Comparison of ENCODE assay signal across 9 cellular contexts in genomic region chr12:52278530-52278929, GRCh38. TPM values are rescaled to one million over a fixed set of nuclear protein-coding genes. Genes with fewer than 3 reads are reported as not detected.
DNase-seq lines count a peak whose midpoint lies in the region; ATAC-seq and TF ChIP-seq lines count a peak whose summit lies in the region.
"Had no signal": no experiment of that assay in that cellular context is flagged by ENCODE, and none has a peak within 500 bp of the region (broad histone marks: within the 10 kb centered on the region; RNA-seq: fewer than 3 reads in every experiment).

No MANE protein-coding gene starts in this region.

- H3K36me3 Mint-ChIP-seq in glutamatergic neuron (ENCODE audit: unreplicated experiment) = no peaks in the 10 kb centered on the region

- no peak for ATAC-seq in GM18907 (IDR thresholded peaks at IDR 0.05; ENCODE audit: unreplicated experiment)

- peaks cover 2% of the 10 kb centered on the region for H3K27me3 Mint-ChIP-seq in glutamatergic neuron (ENCODE audit: unreplicated experiment)

- no peaks in the 10 kb centered on the region for H3K4me1 Mint-ChIP-seq in glutamatergic neuron (ENCODE audit: low read depth, unreplicated experiment)

- no peaks in the 10 kb centered on the region for H3K27me3 ChIP-seq in SJCRH30

- H3K4me3 Mint-ChIP-seq in glutamatergic neuron (ENCODE audit: unreplicated experiment) = peak overlapping the region; percentile 80

- no peaks in the 10 kb centered on the region for H3K9me3 ChIP-seq in SJCRH30 (replicated peaks)

- H3K36me3 ChIP-seq in SJCRH30 = no peaks in the 10 kb centered on the region

- no peak for TF ChIP-seq CTCF in glutamatergic neuron (IDR thresholded peaks at IDR 0.05; ENCODE audit: partially characterized antibody, unreplicated experiment)

- H3K4me1 ChIP-seq in SJCRH30 = peaks cover 35% of the 10 kb centered on the region

- H3K27ac ChIP-seq in SJCRH30 = no peak overlapping the region

- DNase-seq in NCI-H146 treated with DMSO at 0.1 percent for 48 hours (lab: John Stamatoyannopoulos, UW; ENCODE audit: unreplicated experiment) (peak; percentile 45), NCI-H146 (lab: John Stamatoyannopoulos, UW) (no peak), SJCRH30 (no peak), glutamatergic neuron (no peak), skeletal muscle cell (ENCODE audit: low read depth) (no peak), GF-D8 (lab: John Stamatoyannopoulos, UW) (no peak), SW 1271 (lab: John Stamatoyannopoulos, UW) (no peak)

- H3K9me3 Mint-ChIP-seq in glutamatergic neuron (ENCODE audit: unreplicated experiment) = peaks cover 1% of the 10 kb centered on the region

- peak overlapping the region; percentile 45 for H3K27ac Mint-ChIP-seq in glutamatergic neuron (ENCODE audit: unreplicated experiment)

- H3K4me3 ChIP-seq in SJCRH30 (peak overlapping the region; percentile 32), skeletal muscle cell (ENCODE audit: low read depth, low read length) (peak overlapping the region; percentile 9)

RNA-seq across cellular contexts. Expression of gene KRT86, which starts 4.1 kb away (rescaled TPM):
- 0.25 and 0.30 TPM in 2 replicates for total RNA-seq in SJCRH30 (2014; rRNA removed; shearing (Covaris generic))
- not detected for total RNA-seq in glutamatergic neuron (ENCODE audit: unreplicated experiment)
- total RNA-seq: esophagus mucosa had no signal

RNA-seq across cellular contexts. Expression of gene KRT81, which starts 12.8 kb away (rescaled TPM):
- 0.06 TPM in 1 of 2 replicates, not detected in the other for total RNA-seq in SJCRH30 (2014; rRNA removed; shearing (Covaris generic))
- total RNA-seq in glutamatergic neuron (ENCODE audit: unreplicated experiment) = not detected
- total RNA-seq: esophagus mucosa had no signal

RNA-seq across cellular contexts. Expression of gene KRT83, which starts 42.7 kb away (rescaled TPM):
- total RNA-seq in SJCRH30 (2014; rRNA removed; shearing (Covaris generic)) = not detected in 2 replicates
- total RNA-seq in glutamatergic neuron (ENCODE audit: unreplicated experiment) = not detected
- total RNA-seq: esophagus mucosa had no signal

RNA-seq across cellular contexts. Expression of gene KRT7, which starts 45.5 kb away (rescaled TPM):
- total RNA-seq in SJCRH30 (2014; rRNA removed; shearing (Covaris generic)) = 1.5 and 2.8 TPM in 2 replicates
- not detected for total RNA-seq in glutamatergic neuron (ENCODE audit: unreplicated experiment)
